ENCODE assay signal across 8 cellular contexts in genomic region chr14:93655078-93655750, GRCh38.
DNase-seq lines count a peak whose midpoint lies in the region; ATAC-seq and TF ChIP-seq lines count a peak whose summit lies in the region.

No MANE protein-coding gene starts in this region.

- TF ChIP-seq CTCF in fibroblast of pulmonary artery (IDR thresholded peaks at IDR 0.05; ENCODE audit: low read length, missing control alignments) = peak; percentile 49

- DNase-seq in NCI-H146 (lab: John Stamatoyannopoulos, UW) (peak; percentile 26), NCI-H146 treated with DMSO at 0.1 percent for 48 hours (lab: John Stamatoyannopoulos, UW; ENCODE audit: unreplicated experiment) (no peak), Karpas-422 (peak; percentile 92), RPMI8226 (peak; percentile 55), fibroblast of pulmonary artery (ENCODE audit: low read depth) (peak; percentile 58), pons (ENCODE audit: low spot score) (peak; percentile 95)
- DNase-seq in effector CD4-positive, alpha-beta T cell = no peak

- H3K9ac ChIP-seq in Karpas-422 (ENCODE audit: low read length) = no peak overlapping the region

- H3K4me1 ChIP-seq in Karpas-422 (ENCODE audit: low read length) = peaks cover 18% of the 10 kb centered on the region

- H4K20me1 ChIP-seq in Karpas-422 (ENCODE audit: insufficient read depth, low read depth, low read length) = no peaks in the 10 kb centered on the region

- H3K9me3 ChIP-seq in Karpas-422 (ENCODE audit: low read length) = no peaks in the 10 kb centered on the region

- H3K4me3 ChIP-seq in Karpas-422 (ENCODE audit: low read length) (no peak overlapping the region), fibroblast of pulmonary artery (replicated peaks; ENCODE audit: low read depth, low read length) (no peak overlapping the region)

- no peaks in the 10 kb centered on the region for H3K79me2 ChIP-seq in Karpas-422 (ENCODE audit: low read length)

- no peaks in the 10 kb centered on the region for H3K27me3 ChIP-seq in Karpas-422 (ENCODE audit: low read length)

- no peak overlapping the region for H3K4me2 ChIP-seq in Karpas-422 (ENCODE audit: low read depth, low read length, poor library complexity, severe bottlenecking)

- H3K36me3 ChIP-seq in Karpas-422 (ENCODE audit: insufficient read depth, low read length) = no peaks in the 10 kb centered on the region

- no peak overlapping the region for H2AFZ ChIP-seq in Karpas-422 (ENCODE audit: low read length)

- ATAC-seq in GM21723 (IDR thresholded peaks at IDR 0.05; ENCODE audit: unreplicated experiment) = no peak

- no peaks in the 10 kb centered on the region for H3K9me2 ChIP-seq in Karpas-422 (replicated peaks; ENCODE audit: insufficient read depth, low read length)

- H3K27ac ChIP-seq in Karpas-422 (ENCODE audit: low read length) = no peak overlapping the region

Comparison
In these comparisons a context has a peak if more than half of its experiments do, and no peak if none do; other contexts are left out.
1. DNase-seq: peak in NCI-H146 (single experiment), Karpas-422 (single experiment), RPMI8226 (single experiment), fibroblast of pulmonary artery (single experiment) and pons (single experiment); none in NCI-H146 treated with DMSO at 0.1 percent for 48 hours (single experiment) and effector CD4-positive, alpha-beta T cell (single experiment).